8 cellular contexts compared by ENCODE assay signal in the genomic region with DNA sequence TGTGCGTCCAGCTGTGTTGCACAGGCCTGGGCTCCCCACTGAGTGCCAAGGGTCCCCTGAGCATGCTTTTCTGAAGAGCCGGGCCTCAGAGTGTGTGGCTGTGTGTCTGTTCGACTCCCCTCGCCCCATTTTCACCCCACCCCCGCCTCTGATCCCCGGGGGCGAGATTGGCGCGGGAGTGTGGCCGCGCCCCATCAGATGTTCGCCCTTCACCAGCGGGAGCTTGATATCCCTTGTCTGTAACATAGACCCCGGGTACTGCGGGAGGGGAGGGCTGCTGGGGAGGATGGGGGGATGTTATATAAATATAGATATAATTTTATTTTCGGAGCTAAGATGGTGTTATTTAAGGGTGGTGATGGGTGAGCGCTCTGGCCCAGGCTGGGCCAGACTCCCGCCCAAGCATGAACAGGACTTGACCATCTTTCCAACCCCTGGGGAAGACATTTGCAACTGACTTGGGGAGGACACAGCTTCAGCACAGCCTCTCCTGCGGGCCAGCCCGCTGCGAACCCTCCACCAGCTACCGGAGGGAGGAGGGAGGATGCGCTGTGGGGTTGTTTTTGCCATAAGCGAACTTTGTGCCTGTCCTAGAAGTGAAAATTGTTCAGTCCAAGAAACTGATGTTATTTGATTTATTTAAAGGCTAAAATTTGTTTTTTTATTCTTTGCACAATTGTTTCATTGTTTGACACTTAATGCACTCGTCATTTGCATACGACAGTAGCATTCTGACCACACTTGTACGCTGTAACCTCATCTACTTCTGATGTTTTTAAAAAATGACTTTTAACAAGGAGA. TPM values are rescaled to one million over a fixed set of nuclear protein-coding genes. Genes with fewer than 3 reads are reported as not detected.
DNase-seq lines count a peak whose midpoint lies in the region; ATAC-seq and TF ChIP-seq lines count a peak whose summit lies in the region.

No MANE protein-coding gene starts in this region.

- peak overlapping the region; percentile 97 for H3K27ac Mint-ChIP-seq in neural crest cell (ENCODE audit: unreplicated experiment)

- peak; percentile 70 for TF ChIP-seq POLR2A in esophagus muscularis mucosa (IDR thresholded peaks at IDR 0.05; ENCODE audit: low read depth)

- TF ChIP-seq CTCF in RWPE1 (conservative IDR thresholded peaks at IDR 0.05; ENCODE audit: low read depth) (no peak), esophagus muscularis mucosa (IDR thresholded peaks at IDR 0.05) (no peak), neural crest cell (conservative IDR thresholded peaks at IDR 0.05) (no peak)

- intact Hi-C loops in esophagus muscularis mucosa (cut with DNase I), result no loop called here

- peaks cover 7% of the 10 kb centered on the region for H3K36me3 Mint-ChIP-seq in neural crest cell (ENCODE audit: low read depth)

- H3K4me3 ChIP-seq in esophagus muscularis mucosa, result peak overlapping the region; percentile 73 to 99 (median 78)

- POLR2A ChIA-PET in RWPE1 (lab: Yijun Ruan, JAX; ENCODE audit: low non-redundant PET), result interaction anchor here (0.5 to 2.5 kb wide), 2 partner anchors 61 to 194 kb away, joined by 6 to 13 read pairs; no protein-coding TSS in a partner anchor

- no peaks in the 10 kb centered on the region for H3K9me3 ChIP-seq in esophagus muscularis mucosa

- H3K36me3 ChIP-seq in esophagus muscularis mucosa, result peaks cover 15 to 26% (median 18%) of the 10 kb centered on the region in 4 donors

- H3K4me3 Mint-ChIP-seq in neural crest cell, result peak overlapping the region; percentile 94

- DNase-seq in EL, result peak; percentile 44
- no peak for DNase-seq in RWPE1 (ENCODE audit: low spot score)
- no peak for DNase-seq in esophagus muscularis mucosa (ENCODE audit: extremely low spot score)
- peak; percentile 26 for DNase-seq in neural crest cell (ENCODE audit: low read depth, low spot score)
- DNase-seq in SKM-1 treated with dmso at 0.1 percent for 144 hours (lab: John Stamatoyannopoulos, UW; ENCODE audit: unreplicated experiment), result no peak
- no peak for DNase-seq in GDM1 (lab: John Stamatoyannopoulos, UW)
- DNase-seq in NCI-H146 (lab: John Stamatoyannopoulos, UW), result no peak

- no peaks in the 10 kb centered on the region for H3K9me3 Mint-ChIP-seq in neural crest cell

- CTCF ChIA-PET in RWPE1 (lab: Yijun Ruan, JAX), result interaction anchor here (0.7 to 4.6 kb wide), 4 partner anchors 37 to 194 kb away, joined by 3 to 39 read pairs (median 7); no protein-coding TSS in a partner anchor

- H3K4me1 Mint-ChIP-seq in neural crest cell, result peaks cover 71% of the 10 kb centered on the region

- TF ChIP-seq EP300 in esophagus muscularis mucosa (IDR thresholded peaks at IDR 0.05), result no peak

- no peaks in the 10 kb centered on the region for H3K27me3 ChIP-seq in esophagus muscularis mucosa

- peaks cover 3% of the 10 kb centered on the region for H3K27me3 Mint-ChIP-seq in neural crest cell (ENCODE audit: low read depth)

- H3K27ac ChIP-seq in RWPE1, result peak overlapping the region; percentile 81
- H3K27ac ChIP-seq in esophagus muscularis mucosa (replicated peaks in 1 of 4), result peak overlapping the region; percentile 94 to 100 (median 98)

- ATAC-seq in GM18870 (IDR thresholded peaks at IDR 0.05; ENCODE audit: unreplicated experiment), result no peak

- peaks cover 28 to 65% (median 59%) of the 10 kb centered on the region in 4 donors for H3K4me1 ChIP-seq in esophagus muscularis mucosa

- 24% methylated on average over 17 of the region's 27 CpGs for WGBS in esophagus muscularis mucosa

RNA-seq across cellular contexts. Expression of a gene that starts 1.6 kb away (rescaled TPM):
- total RNA-seq in esophagus muscularis mucosa, result 1,000 to 10,000 TPM in 3 of 4 donors, 100 to 1,000 TPM in 1; 809 to 1,532 (median 1,203) TPM
- 146 and 150 TPM in 2 replicates for total RNA-seq in neural crest cell

Comparison
In these comparisons a context has a peak if more than half of its experiments do, and no peak if none do; other contexts are left out.
1. DNase-seq: peak in EL (single experiment) and neural crest cell (single experiment); none in RWPE1 (single experiment), esophagus muscularis mucosa (single experiment), SKM-1 treated with dmso at 0.1 percent for 144 hours (single experiment), GDM1 (single experiment) and NCI-H146 (single experiment).